Comparison of ENCODE assay signal across 8 cellular contexts in genomic region chr6:73309784-73310502, GRCh38. TPM values are rescaled to one million over a fixed set of nuclear protein-coding genes. Genes with fewer than 3 reads are reported as not detected.
A peak's percentile ranks its signal among the peaks of the same experiment; 100 is the strongest.
DNase-seq lines count a peak whose midpoint lies in the region; ATAC-seq and TF ChIP-seq lines count a peak whose summit lies in the region.

No MANE protein-coding gene starts in this region.

- peak overlapping the region; percentile 83 for H3K4me3 ChIP-seq in CD8-positive, alpha-beta T cell (ENCODE audit: low read depth, low read length)
- H3K4me3 ChIP-seq in fibroblast of lung (replicated peaks in 1 of 4; ENCODE audit: control extremely low read depth in 1 of 4, insufficient read depth in 1 of 4, low read depth in 3 of 4, low read length in 4 of 4): peak overlapping the region; percentile 63 to 87 (median 77)
- H3K4me3 ChIP-seq in stomach: peak overlapping the region; percentile 63 to 69 (median 67)

- peak overlapping the region; percentile 73 for H3K4me2 ChIP-seq in fibroblast of lung (ENCODE audit: extremely low read depth, insufficient read depth, low read length)

- no peak overlapping the region for H3K27ac ChIP-seq in CD8-positive, alpha-beta T cell (ENCODE audit: low read depth, low read length)
- peak overlapping the region; percentile 79 for H3K27ac ChIP-seq in fibroblast of lung (ENCODE audit: insufficient read depth, low read length)
- H3K27ac ChIP-seq in stomach: peak overlapping the region; percentile 5 to 79 (median 61)

- H3K9me3 ChIP-seq in CD8-positive, alpha-beta T cell (ENCODE audit: low read length): no peaks in the 10 kb centered on the region
- H3K9me3 ChIP-seq in fibroblast of lung (ENCODE audit: control insufficient read depth, insufficient read depth, low read depth, low read length) (no peaks in the 10 kb centered on the region), stomach (peaks cover 0 to 5% (median 0%) of the 10 kb centered on the region in 4 donors)

- H3K9ac ChIP-seq in fibroblast of lung (ENCODE audit: insufficient read depth, low read length): peak overlapping the region; percentile 76

- POLR2A ChIA-PET in CD8-positive, alpha-beta T cell (lab: Charles Lee): no interaction called here

- no peaks in the 10 kb centered on the region for H3K36me3 ChIP-seq in CD8-positive, alpha-beta T cell (ENCODE audit: insufficient read depth, low read length)
- H3K36me3 ChIP-seq in fibroblast of lung (ENCODE audit: control insufficient read depth, insufficient read depth, low read length) (no peaks in the 10 kb centered on the region), stomach (no peaks in the 10 kb centered on the region)

- peak in 6 of 7 experiments; percentile 23 to 70 (median 36) for DNase-seq in CD8-positive, alpha-beta T cell
- DNase-seq in GM19240 (ENCODE audit: insufficient read length, low spot score) (peak; percentile 79), NOMO-1 (lab: John Stamatoyannopoulos, UW; ENCODE audit: unreplicated experiment in 2 of 2) (peak; percentile 58 to 64), fibroblast of lung (ENCODE audit: low read depth in 2 of 2) (peak; percentile 54 to 71), stomach (peak; percentile 65)
- DNase-seq in activated T-cell treated with anti-CD3 and anti-CD28 coated beads, Interleukin-2, amount 50 U/mL, for 24 hours: peak; percentile 78
- peak; percentile 84 for DNase-seq in natural killer cell treated with Interleukin-12 subunit alpha and Interleukin-12 subunit beta and Interleukin-15 and Interleukin-18, amount 100 ng/mL, for 72 hours (ENCODE audit: low spot score)

- no peaks in the 10 kb centered on the region for H4K20me1 ChIP-seq in fibroblast of lung (ENCODE audit: control insufficient read depth, extremely low read depth, insufficient read depth, low read length)

- no peak for TF ChIP-seq CTCF in CD8-positive, alpha-beta T cell (IDR thresholded peaks at IDR 0.05)
- TF ChIP-seq CTCF in fibroblast of lung (conservative IDR thresholded peaks at IDR 0.05 in 1 of 2, IDR thresholded peaks at IDR 0.05 in 1 of 2; ENCODE audit: low read depth in 1 of 2, low read length in 2 of 2) (peak; percentile 56 to 62), stomach (IDR thresholded peaks at IDR 0.05) (peak in 3 of 7 experiments; percentile 12 to 40 (median 36))

- CTCF ChIA-PET in CD8-positive, alpha-beta T cell (lab: Charles Lee): no interaction called here

- peak overlapping the region; percentile 60 for H3K27ac Mint-ChIP-seq in CD8-positive, alpha-beta T cell
- peak overlapping the region; percentile 86 for H3K27ac Mint-ChIP-seq in activated T-cell treated with anti-CD3 and anti-CD28 coated beads, Interleukin-2, amount 50 U/mL, for 24 hours
- peak overlapping the region; percentile 87 to 90 for H3K27ac Mint-ChIP-seq in natural killer cell treated with Interleukin-12 subunit alpha and Interleukin-12 subunit beta and Interleukin-15 and Interleukin-18, amount 100 ng/mL, for 72 hours

- peaks cover 8% of the 10 kb centered on the region for H3K79me2 ChIP-seq in fibroblast of lung (ENCODE audit: control insufficient read depth, insufficient read depth, low read length)

- peak overlapping the region; percentile 99 for H2AFZ ChIP-seq in fibroblast of lung (ENCODE audit: low read length)

- H3K36me3 Mint-ChIP-seq in CD8-positive, alpha-beta T cell: peaks cover 10% of the 10 kb centered on the region
- H3K36me3 Mint-ChIP-seq in activated T-cell treated with anti-CD3 and anti-CD28 coated beads, Interleukin-2, amount 50 U/mL, for 24 hours (ENCODE audit: low read depth): peaks cover 10% of the 10 kb centered on the region
- no peaks in the 10 kb centered on the region for H3K36me3 Mint-ChIP-seq in natural killer cell treated with Interleukin-12 subunit alpha and Interleukin-12 subunit beta and Interleukin-15 and Interleukin-18, amount 100 ng/mL, for 72 hours

- H3K9me3 Mint-ChIP-seq in CD8-positive, alpha-beta T cell: no peaks in the 10 kb centered on the region
- no peaks in the 10 kb centered on the region for H3K9me3 Mint-ChIP-seq in activated T-cell treated with anti-CD3 and anti-CD28 coated beads, Interleukin-2, amount 50 U/mL, for 24 hours
- no peaks in the 10 kb centered on the region for H3K9me3 Mint-ChIP-seq in natural killer cell treated with Interleukin-12 subunit alpha and Interleukin-12 subunit beta and Interleukin-15 and Interleukin-18, amount 100 ng/mL, for 72 hours

- peak; percentile 78 for ATAC-seq in CD8-positive, alpha-beta T cell
- peak; percentile 99 for ATAC-seq in HG03432 (IDR thresholded peaks at IDR 0.05; ENCODE audit: unreplicated experiment)
- peak; percentile 97 to 98 for ATAC-seq in natural killer cell treated with Interleukin-12 subunit alpha and Interleukin-12 subunit beta and Interleukin-15 and Interleukin-18, amount 100 ng/mL, for 72 hours

- 0 to 1% (median 0%) methylated on average over 22 to 59 of the region's 59 CpGs for WGBS in stomach, 5 donors

- peak overlapping the region; percentile 95 for H3K4me3 Mint-ChIP-seq in CD8-positive, alpha-beta T cell
- peak overlapping the region; percentile 90 for H3K4me3 Mint-ChIP-seq in activated T-cell treated with anti-CD3 and anti-CD28 coated beads, Interleukin-2, amount 50 U/mL, for 24 hours
- peak overlapping the region; percentile 99 for H3K4me3 Mint-ChIP-seq in natural killer cell treated with Interleukin-12 subunit alpha and Interleukin-12 subunit beta and Interleukin-15 and Interleukin-18, amount 100 ng/mL, for 72 hours

- no peak for TF ChIP-seq EP300 in stomach (IDR thresholded peaks at IDR 0.05)

- H3K4me1 ChIP-seq in CD8-positive, alpha-beta T cell (ENCODE audit: insufficient read depth, low read length): peaks cover 5% of the 10 kb centered on the region
- no peaks in the 10 kb centered on the region for H3K4me1 ChIP-seq in fibroblast of lung (ENCODE audit: control insufficient read depth, extremely low read depth, insufficient read depth, low read length)
- peaks cover 0 to 35% (median 25%) of the 10 kb centered on the region in 4 donors for H3K4me1 ChIP-seq in stomach

- H3K27me3 ChIP-seq in CD8-positive, alpha-beta T cell (ENCODE audit: insufficient read depth, low read length): no peaks in the 10 kb centered on the region
- no peaks in the 10 kb centered on the region for H3K27me3 ChIP-seq in fibroblast of lung (ENCODE audit: control insufficient read depth, insufficient read depth, low read length)
- H3K27me3 ChIP-seq in stomach: peaks cover 0 to 9% (median 6%) of the 10 kb centered on the region in 3 donors

- H3K4me1 Mint-ChIP-seq in CD8-positive, alpha-beta T cell (ENCODE audit: low read depth): peaks cover 21% of the 10 kb centered on the region
- peaks cover 28% of the 10 kb centered on the region for H3K4me1 Mint-ChIP-seq in activated T-cell treated with anti-CD3 and anti-CD28 coated beads, Interleukin-2, amount 50 U/mL, for 24 hours (ENCODE audit: low read depth)
- H3K4me1 Mint-ChIP-seq in natural killer cell treated with Interleukin-12 subunit alpha and Interleukin-12 subunit beta and Interleukin-15 and Interleukin-18, amount 100 ng/mL, for 72 hours (ENCODE audit: low read depth in 2 of 2): peaks cover 15 to 19% of the 10 kb centered on the region in 2 donors

- H3K27me3 Mint-ChIP-seq in CD8-positive, alpha-beta T cell (ENCODE audit: low read depth): peaks cover 20% of the 10 kb centered on the region
- peaks cover 55% of the 10 kb centered on the region for H3K27me3 Mint-ChIP-seq in activated T-cell treated with anti-CD3 and anti-CD28 coated beads, Interleukin-2, amount 50 U/mL, for 24 hours
- peaks cover 26 to 29% of the 10 kb centered on the region in 2 donors for H3K27me3 Mint-ChIP-seq in natural killer cell treated with Interleukin-12 subunit alpha and Interleukin-12 subunit beta and Interleukin-15 and Interleukin-18, amount 100 ng/mL, for 72 hours

- intact Hi-C loops in CD8-positive, alpha-beta T cell (cut with DNase I, micrococcal nuclease): loop anchor here in 1 of 2 experiments (5.0 kb wide), 1 partner anchor 48 kb away; the partner anchor contains the start of gene KHDC1
- intact Hi-C loops in stomach (cut with DNase I; ENCODE audit: low total_unique reads): no loop called here

- no peak for TF ChIP-seq POLR2A in stomach (IDR thresholded peaks at IDR 0.05)

RNA-seq across cellular contexts. Expression of gene DPPA5, which starts 44.1 kb away (rescaled TPM):
- not detected for total RNA-seq in CD8-positive, alpha-beta T cell
- not detected in 2 replicates for total RNA-seq in fibroblast of lung
- polyA plus RNA-seq in fibroblast of lung: not detected in 2 replicates
- not detected in 2 replicates for polyA plus RNA-seq in fibroblast of lung (2012)
- polyA minus RNA-seq in fibroblast of lung (ENCODE audit: low replicate concordance): not detected in 2 replicates
- total RNA-seq in natural killer cell treated with Interleukin-12 subunit alpha and Interleukin-12 subunit beta and Interleukin-15 and Interleukin-18, amount 100 ng/mL, for 72 hours: not detected
- not detected for total RNA-seq in stomach
- polyA plus RNA-seq in stomach: not detected

RNA-seq across cellular contexts. Expression of gene KHDC1, which starts 46.9 kb away (rescaled TPM):
- under 1 TPM; 0.60 to 0.86 TPM for total RNA-seq in CD8-positive, alpha-beta T cell
- total RNA-seq in fibroblast of lung: 5.1 and 5.6 TPM in 2 replicates
- polyA plus RNA-seq in fibroblast of lung: 5.3 and 7.0 TPM in 2 replicates
- polyA plus RNA-seq in fibroblast of lung (2012): 4.6 and 6.6 TPM in 2 replicates
- 11.7 and 13.4 TPM in 2 replicates for polyA minus RNA-seq in fibroblast of lung (ENCODE audit: low replicate concordance)
- 10 to 100 TPM in 1 of 2 donors, 1 to 10 TPM in 1; 3.7 to 14.9 TPM for total RNA-seq in natural killer cell treated with Interleukin-12 subunit alpha and Interleukin-12 subunit beta and Interleukin-15 and Interleukin-18, amount 100 ng/mL, for 72 hours
- 10 to 100 TPM in 1 of 5 donors, 1 to 10 TPM in 3, not detected in 1; 1.8 to 18.7 (median 3.5) TPM for total RNA-seq in stomach
- 1 to 10 TPM in 1 of 3 donors, under 1 TPM in 2; 0.62 to 3.1 (median 0.76) TPM for polyA plus RNA-seq in stomach

RNA-seq across cellular contexts. Expression of gene KHDC3L, which starts 52.5 kb away (rescaled TPM):
- not detected for total RNA-seq in CD8-positive, alpha-beta T cell
- total RNA-seq in fibroblast of lung (not detected in 2 replicates), stomach (not detected)
- polyA plus RNA-seq in fibroblast of lung (not detected in 2 replicates), stomach (not detected)
- polyA plus RNA-seq in fibroblast of lung (2012): not detected in 2 replicates
- not detected in 2 replicates for polyA minus RNA-seq in fibroblast of lung (ENCODE audit: low replicate concordance)
- total RNA-seq in natural killer cell treated with Interleukin-12 subunit alpha and Interleukin-12 subunit beta and Interleukin-15 and Interleukin-18, amount 100 ng/mL, for 72 hours: not detected

RNA-seq across cellular contexts. Expression of gene OOEP, which starts 59.8 kb away (rescaled TPM):
- under 1 TPM in 1 of 2 experiments, not detected in 1; 0.49 TPM for total RNA-seq in CD8-positive, alpha-beta T cell
- 0.17 TPM in 1 of 2 replicates, not detected in the other for total RNA-seq in fibroblast of lung
- 0.08 TPM in 1 of 2 replicates, not detected in the other for polyA plus RNA-seq in fibroblast of lung
- polyA plus RNA-seq in fibroblast of lung (2012): 0.41 TPM in 1 of 2 replicates, not detected in the other
- not detected in 2 replicates for polyA minus RNA-seq in fibroblast of lung (ENCODE audit: low replicate concordance)
- not detected for total RNA-seq in natural killer cell treated with Interleukin-12 subunit alpha and Interleukin-12 subunit beta and Interleukin-15 and Interleukin-18, amount 100 ng/mL, for 72 hours
- total RNA-seq in stomach: not detected
- under 1 TPM in 1 of 3 donors, not detected in 2; 0.18 TPM for polyA plus RNA-seq in stomach
